Comparison of ENCODE assay signal across 8 cellular contexts in the genomic region with DNA sequence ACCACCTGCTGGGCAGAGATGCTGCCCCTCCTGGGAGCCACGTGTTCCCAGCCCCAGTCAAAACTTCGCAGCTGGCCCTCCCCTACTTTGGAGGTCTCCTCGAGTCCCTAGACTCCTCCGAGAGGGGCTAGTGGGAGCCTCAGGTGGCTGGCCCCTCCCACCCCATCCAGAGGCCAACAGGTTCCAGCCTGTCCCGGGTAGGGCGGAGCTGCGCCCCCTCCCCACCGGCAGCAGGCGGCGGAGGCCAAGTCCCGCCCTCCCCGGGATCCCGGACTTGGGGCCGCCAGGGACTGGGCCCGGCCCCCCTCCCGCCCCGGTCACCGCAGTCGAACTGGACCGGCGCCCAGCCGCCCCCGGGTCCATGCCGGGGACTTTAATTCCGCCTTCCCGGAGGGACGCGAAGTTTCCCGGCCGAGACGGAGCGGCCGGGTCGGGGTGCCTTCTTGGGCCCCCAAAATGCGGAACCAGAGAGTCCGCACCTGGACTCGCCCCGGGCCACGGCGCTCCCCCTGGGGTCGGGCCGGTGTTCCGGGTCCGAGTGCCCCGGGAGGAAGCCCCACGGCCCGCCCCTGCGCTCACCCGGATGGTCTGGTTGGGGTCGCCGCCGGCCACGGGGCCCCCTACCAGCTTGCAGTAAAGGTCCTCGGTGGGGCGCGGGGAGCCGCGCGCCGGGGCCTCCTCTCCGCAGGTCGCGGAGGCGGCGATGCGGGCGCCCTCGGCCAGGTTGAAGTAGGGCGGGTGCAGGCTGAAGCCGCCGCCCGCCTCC. TPM values are rescaled to one million over a fixed set of nuclear protein-coding genes. Genes with fewer than 3 reads are reported as not detected.
DNase-seq lines count a peak whose midpoint lies in the region; ATAC-seq and TF ChIP-seq lines count a peak whose summit lies in the region.

No MANE protein-coding gene starts in this region.

- no peaks in the 10 kb centered on the region for H3K27me3 ChIP-seq in Caco-2 (replicated peaks; ENCODE audit: control insufficient read depth, insufficient read depth, low read length)
- H3K27me3 ChIP-seq in lower lobe of right lung (ENCODE audit: low read depth), result peaks cover 11% of the 10 kb centered on the region
- no peaks in the 10 kb centered on the region for H3K27me3 ChIP-seq in uterus

- POLR2A ChIA-PET in Caco-2 (lab: Charles Lee), result interaction anchor here (0.9 to 4.7 kb wide), 9 partner anchors 9 to 428 kb away, joined by 3 to 43 read pairs (median 6); a partner anchor contains a TSS

- TF ChIP-seq CTCF in Caco-2 (IDR thresholded peaks at IDR 0.05; ENCODE audit: insufficient read depth in 1 of 2, low read depth in 1 of 2, low read length in 1 of 2, severe bottlenecking in 1 of 2, unreplicated experiment in 1 of 2), result no peak
- TF ChIP-seq CTCF in chondrocyte (IDR thresholded peaks at IDR 0.05), result no peak
- TF ChIP-seq CTCF in lower lobe of right lung (IDR thresholded peaks at IDR 0.05), result no peak
- no peak for TF ChIP-seq CTCF in uterus (IDR thresholded peaks at IDR 0.05)

- H3K4me1 Mint-ChIP-seq in Caco-2 (ENCODE audit: low read depth, unreplicated experiment), result peaks cover 53% of the 10 kb centered on the region
- H3K4me1 Mint-ChIP-seq in chondrocyte (ENCODE audit: low read depth), result peaks cover 64% of the 10 kb centered on the region

- peak overlapping the region; percentile 94 for H3K27ac Mint-ChIP-seq in Caco-2 (ENCODE audit: unreplicated experiment)
- H3K27ac Mint-ChIP-seq in chondrocyte (ENCODE audit: unreplicated experiment), result no peak overlapping the region

- TF ChIP-seq POLR2A in uterus (IDR thresholded peaks at IDR 0.05), result no peak

- intact Hi-C loops in Caco-2 (cut with micrococcal nuclease; ENCODE audit: unreplicated experiment) (loop anchor here (1.0 to 5.0 kb wide), 2 partner anchors 64 to 129 kb away; a partner anchor contains a TSS), lower lobe of right lung (cut with DNase I) (no loop called here), uterus (cut with DNase I; ENCODE audit: low total_unique reads) (no loop called here)

- ATAC-seq in lower lobe of right lung (peak; percentile 22 to 28), HG02571 (IDR thresholded peaks at IDR 0.05; ENCODE audit: unreplicated experiment) (no peak), HG03159 (IDR thresholded peaks at IDR 0.05; ENCODE audit: unreplicated experiment) (no peak)

- H3K4me1 ChIP-seq in Caco-2 (peaks cover 82% of the 10 kb centered on the region), lower lobe of right lung (peaks cover 91% of the 10 kb centered on the region), uterus (peaks cover 5 to 41% of the 10 kb centered on the region in 2 donors)

- H3K9me3 ChIP-seq in Caco-2 (no peaks in the 10 kb centered on the region), lower lobe of right lung (no peaks in the 10 kb centered on the region), uterus (no peaks in the 10 kb centered on the region)

- H3K4me3 ChIP-seq in Caco-2 (ENCODE audit: low read depth, low read length) (peak overlapping the region; percentile 94), lower lobe of right lung (peak overlapping the region; percentile 70), uterus (peak overlapping the region; percentile 57 to 67)

- H3K9me3 Mint-ChIP-seq in Caco-2 (ENCODE audit: unreplicated experiment) (no peaks in the 10 kb centered on the region), chondrocyte (ENCODE audit: low read depth) (no peaks in the 10 kb centered on the region)

- CTCF ChIA-PET in Caco-2 (lab: Charles Lee), result interaction anchor here (0.5 to 10.9 kb wide), 7 partner anchors 11 to 64 kb away, joined by 3 to 188 read pairs (median 5); no protein-coding TSS in a partner anchor

- peak overlapping the region; percentile 70 for H3K4me3 Mint-ChIP-seq in Caco-2 (ENCODE audit: unreplicated experiment)
- peak overlapping the region; percentile 69 for H3K4me3 Mint-ChIP-seq in chondrocyte (ENCODE audit: unreplicated experiment)

- H3K27me3 Mint-ChIP-seq in Caco-2 (ENCODE audit: insufficient read depth, unreplicated experiment) (no peaks in the 10 kb centered on the region), chondrocyte (ENCODE audit: low read depth) (no peaks in the 10 kb centered on the region)

- H3K27ac ChIP-seq in lower lobe of right lung, result peak overlapping the region; percentile 86
- H3K27ac ChIP-seq in uterus, result peak overlapping the region; percentile 83 to 84

- H3K36me3 ChIP-seq in Caco-2 (ENCODE audit: control insufficient read depth, insufficient read depth, low read length) (peaks cover 12% of the 10 kb centered on the region), lower lobe of right lung (peaks cover 5% of the 10 kb centered on the region), uterus (no peaks in the 10 kb centered on the region)

- H3K36me3 Mint-ChIP-seq in Caco-2 (ENCODE audit: insufficient read depth, unreplicated experiment) (peaks cover 68% of the 10 kb centered on the region), chondrocyte (ENCODE audit: low read depth) (peaks cover 1% of the 10 kb centered on the region)

- peak; percentile 96 to 97 for DNase-seq in Caco-2
- DNase-seq in NCI-H1105 (lab: John Stamatoyannopoulos, UW), result peak; percentile 56
- DNase-seq in chondrocyte (ENCODE audit: low spot score), result no peak
- peak; percentile 76 for DNase-seq in lower lobe of right lung
- DNase-seq in uterus, result no peak
- no peak for DNase-seq in activated effector memory CD4-positive, alpha-beta T cell treated with Interleukin-2 at 50 U/mL for 16 hours

- no TSS peak for BruUV-seq in Caco-2 (replicated peaks; lab: Mats Ljungman, UMichigan)

RNA-seq across cellular contexts. Expression of a gene that starts 0.6 kb away (rescaled TPM):
- 1,050 and 1,125 TPM in 2 replicates for total RNA-seq in Caco-2 (2022)
- 156 to 368 TPM (median 355 TPM) in 3 replicates for total RNA-seq in chondrocyte
- total RNA-seq in lower lobe of right lung, result 282 TPM
- 100 to 1,000 TPM in 2 of 4 donors, 10 to 100 TPM in 2; 50.6 to 375 (median 90.8) TPM for total RNA-seq in uterus

RNA-seq across cellular contexts. Expression of a gene that starts 20.4 kb away (rescaled TPM):
- total RNA-seq in Caco-2 (2022) (4,496 and 4,723 TPM in 2 replicates), chondrocyte (830 to 911 TPM (median 873 TPM) in 3 replicates), lower lobe of right lung (1,104 TPM), uterus (over 10,000 TPM in 1 of 4 donors, 1,000 to 10,000 TPM in 3; 1,151 to 14,756 (median 1,928) TPM)

RNA-seq across cellular contexts. Expression of a gene that starts 40.5 kb away (rescaled TPM):
- total RNA-seq in Caco-2 (2022) (30.7 and 36.4 TPM in 2 replicates), chondrocyte (6.4 to 7.8 TPM (median 6.5 TPM) in 3 replicates), lower lobe of right lung (4.5 TPM), uterus (10 to 100 TPM in 1 of 4 donors, 1 to 10 TPM in 2, under 1 TPM in 1; 0.29 to 10.6 (median 2.6) TPM)

Comparison
In these comparisons a context has a peak if more than half of its experiments do, and no peak if none do; other contexts are left out.
1. DNase-seq: peak in Caco-2 (2 of 2), NCI-H1105 (single experiment) and lower lobe of right lung (single experiment); none in chondrocyte (single experiment), uterus (0 of 2) and activated effector memory CD4-positive, alpha-beta T cell treated with Interleukin-2 at 50 U/mL for 16 hours (single experiment).
2. ATAC-seq: peak in lower lobe of right lung (2 of 2); none in HG02571 (single experiment) and HG03159 (single experiment).
3. Peak in every context shown above with its lines, with median percentiles within 50 percentile points of each other: H3K4me3 ChIP-seq.